Comparison of ENCODE assay signal across 17 cellular contexts in the genomic region with DNA sequence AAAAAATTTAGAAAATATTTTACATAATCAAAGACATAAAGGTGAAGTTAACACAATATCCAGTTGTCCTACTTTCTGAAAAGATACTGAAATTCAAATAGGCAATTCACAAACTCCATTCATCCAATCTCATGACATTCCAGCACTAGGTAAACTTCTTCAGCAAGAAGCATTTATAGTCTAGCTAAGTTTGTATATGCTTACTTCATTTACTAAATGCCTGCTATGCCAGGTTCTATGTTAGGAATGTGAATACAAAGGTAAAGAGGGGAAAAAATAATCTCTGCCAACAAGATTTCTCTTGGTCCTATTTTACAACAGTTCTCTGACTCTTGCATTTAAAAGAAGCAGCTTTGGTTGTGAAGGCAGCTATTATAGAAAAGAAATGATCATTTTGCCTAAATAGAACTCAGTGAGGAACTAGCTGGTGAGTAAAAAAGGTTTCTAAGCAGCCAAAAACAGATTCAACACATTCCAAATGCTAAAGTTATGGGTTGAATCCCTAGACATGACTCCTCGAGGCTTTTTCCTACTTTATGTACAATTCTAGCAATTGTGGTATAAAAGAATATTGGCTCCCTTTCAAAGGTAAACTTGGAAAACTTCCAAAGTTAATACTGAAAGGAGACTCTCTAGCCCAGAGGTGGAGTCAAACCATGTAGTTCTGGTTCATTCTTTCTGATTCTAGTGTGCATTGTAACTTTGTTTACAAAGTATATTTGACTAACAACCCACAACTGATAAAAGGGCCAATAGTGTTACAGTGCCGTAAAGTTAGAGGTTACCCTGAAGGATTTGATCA. TPM values are rescaled to one million over a fixed set of nuclear protein-coding genes. Genes with fewer than 3 reads are reported as not detected.
DNase-seq lines count a peak whose midpoint lies in the region; ATAC-seq, FAIRE-seq and TF ChIP-seq lines count a peak whose summit lies in the region.
"Had no signal": no experiment of that assay in that cellular context is flagged by ENCODE, and none has a peak within 500 bp of the region (broad histone marks: within the 10 kb centered on the region; RNA-seq: fewer than 3 reads in every experiment).

No MANE protein-coding gene starts in this region.

- H3K9me3 Mint-ChIP-seq in T-helper 2 cell treated with Interferon-gamma antibody and Interleukin-4, amounts not matched to agents 5 μg/mL and 100 μg/mL, for 36 hours: no peaks in the 10 kb centered on the region
- H3K9me3 Mint-ChIP-seq: activated T-helper 2 cell treated with anti-CD3 and anti-CD28 coated beads, Interferon-gamma antibody, Interleukin-2, Interleukin-4, amounts not matched to agents 10 μg/mL and 5 μg/mL and 100 μg/mL, durations not matched to agents 14 hours and 24 hours and 36 hours; GM23338; stimulated activated naive B cell treated with anti-CD40 and anti-IgM and Interleukin-4, amounts not matched to agents 10 μg/mL and 1 μg/mL and 100 μg/mL, for 72 hours had no signal

- no peak overlapping the region for H3K4me3 ChIP-seq in A549
- H3K4me3 ChIP-seq: GM23338 had no signal

- peak overlapping the region; percentile 5 for H3K4me2 ChIP-seq in A549
- H3K4me2 ChIP-seq: GM23338 had no signal

- FAIRE-seq in A549 (lab: Jason Lieb, UNC) (no peak), RCC 7860 (lab: Jason Lieb, UNC) (no peak)

- CTCF ChIA-PET in A549 (lab: Yijun Ruan, JAX): interaction anchor here (1.0 to 1.8 kb wide), 4 partner anchors 11 to 965 kb away, joined by 3 to 9 read pairs (median 4); no protein-coding TSS in a partner anchor

- WGBS in A549 (ENCODE audit: missing lambda C conversion rate): 4% methylated on average over 2 of the region's 2 CpGs

- no peak overlapping the region for H3K4me3 Mint-ChIP-seq in T-helper 2 cell treated with Interferon-gamma antibody and Interleukin-4, amounts not matched to agents 5 μg/mL and 100 μg/mL, for 36 hours
- H3K4me3 Mint-ChIP-seq: GM23338; stimulated activated naive B cell treated with anti-CD40 and anti-IgM and Interleukin-4, amounts not matched to agents 10 μg/mL and 1 μg/mL and 100 μg/mL, for 72 hours had no signal

- no peak for TF ChIP-seq CTCF in A549 (IDR thresholded peaks at IDR 0.05)

- no peaks in the 10 kb centered on the region for H3K4me1 Mint-ChIP-seq in T-helper 2 cell treated with Interferon-gamma antibody and Interleukin-4, amounts not matched to agents 5 μg/mL and 100 μg/mL, for 36 hours (ENCODE audit: low read depth)
- H3K4me1 Mint-ChIP-seq: stimulated activated naive B cell treated with anti-CD40 and anti-IgM and Interleukin-4, amounts not matched to agents 10 μg/mL and 1 μg/mL and 100 μg/mL, for 72 hours had no signal

- H3K36me3 Mint-ChIP-seq in T-helper 2 cell treated with Interferon-gamma antibody and Interleukin-4, amounts not matched to agents 5 μg/mL and 100 μg/mL, for 36 hours (ENCODE audit: low read depth): no peaks in the 10 kb centered on the region
- H3K36me3 Mint-ChIP-seq: stimulated activated naive B cell treated with anti-CD40 and anti-IgM and Interleukin-4, amounts not matched to agents 10 μg/mL and 1 μg/mL and 100 μg/mL, for 72 hours had no signal

- ATAC-seq in A549: no peak
- ATAC-seq: GM23338; stimulated activated naive B cell treated with anti-CD40 and anti-IgM and Interleukin-4, amounts not matched to agents 10 μg/mL and 1 μg/mL and 100 μg/mL, for 72 hours had no signal

- no peak overlapping the region for H3K27ac Mint-ChIP-seq in T-helper 2 cell treated with Interferon-gamma antibody and Interleukin-4, amounts not matched to agents 5 μg/mL and 100 μg/mL, for 36 hours
- H3K27ac Mint-ChIP-seq: activated T-helper 2 cell treated with anti-CD3 and anti-CD28 coated beads, Interferon-gamma antibody, Interleukin-2, Interleukin-4, amounts not matched to agents 10 μg/mL and 5 μg/mL and 100 μg/mL, durations not matched to agents 14 hours and 24 hours and 36 hours; GM23338; stimulated activated naive B cell treated with anti-CD40 and anti-IgM and Interleukin-4, amounts not matched to agents 10 μg/mL and 1 μg/mL and 100 μg/mL, for 72 hours had no signal

- no peak for TF ChIP-seq POLR2A in A549 (IDR thresholded peaks at IDR 0.05; ENCODE audit: low read length)

- POLR2A ChIA-PET in A549 (lab: Yijun Ruan, JAX): no interaction called here

- no peak for TF ChIP-seq EP300 in A549 (IDR thresholded peaks at IDR 0.05)

- no peak overlapping the region for H3K27ac ChIP-seq in A549
- H3K27ac ChIP-seq: brain microvascular endothelial cell had no signal

- DNase-seq in A549 (ENCODE audit: low read depth in 1 of 2, low spot score in 1 of 2): no peak
- peak; percentile 19 for DNase-seq in HuH-7.5 (ENCODE audit: low spot score)
- peak; percentile 75 for DNase-seq in NCI-H774 (lab: John Stamatoyannopoulos, UW)
- peak; percentile 22 for DNase-seq in fibroblast of peridontal ligament (ENCODE audit: extremely low read depth)
- DNase-seq in RCC 7860 (ENCODE audit: low spot score): no peak
- no peak for DNase-seq in superior temporal gyrus (ENCODE audit: extremely low spot score)
- no peak for DNase-seq in T-helper 2 cell treated with Interferon-gamma antibody and Interleukin-4, amounts not matched to agents 5 μg/mL and 100 μg/mL, for 36 hours (ENCODE audit: low spot score)
- no peak for DNase-seq in activated CD4-positive, alpha-beta T cell treated with anti-CD3 and anti-CD28 coated beads, Interleukin-2, amount 50 U/mL, for 1 hour
- DNase-seq: activated CD4-positive, alpha-beta T cell treated with anti-CD3 and anti-CD28 coated beads, Interleukin-2, amount 50 U/mL, for 48 hours; brain microvascular endothelial cell; EL; erythroblast; midbrain; NCI-H1694; stimulated activated naive B cell treated with anti-CD40 and anti-IgM and Interleukin-4, amounts not matched to agents 10 μg/mL and 1 μg/mL and 100 μg/mL, for 72 hours had no signal

- no peaks in the 10 kb centered on the region for H3K9me3 ChIP-seq in A549

- TF ChIP-seq RAD21 in A549 (conservative IDR thresholded peaks at IDR 0.05 in 1 of 2, IDR thresholded peaks at IDR 0.05 in 1 of 2): no peak

- peaks cover 31% of the 10 kb centered on the region for H3K27me3 Mint-ChIP-seq in T-helper 2 cell treated with Interferon-gamma antibody and Interleukin-4, amounts not matched to agents 5 μg/mL and 100 μg/mL, for 36 hours (ENCODE audit: low read depth)
- H3K27me3 Mint-ChIP-seq: stimulated activated naive B cell treated with anti-CD40 and anti-IgM and Interleukin-4, amounts not matched to agents 10 μg/mL and 1 μg/mL and 100 μg/mL, for 72 hours had no signal

- H3K4me1 ChIP-seq in A549: peaks cover 8% of the 10 kb centered on the region; the same call in 1 of the 3 replicates

TF ChIP-seq in A549, 52 proteins besides CTCF, POLR2A, EP300 and RAD21:
- TF ChIP-seq BHLHE40 (IDR thresholded peaks at IDR 0.05; ENCODE audit: low read depth, low read length): no peak
- TF ChIP-seq, protein P1, sequence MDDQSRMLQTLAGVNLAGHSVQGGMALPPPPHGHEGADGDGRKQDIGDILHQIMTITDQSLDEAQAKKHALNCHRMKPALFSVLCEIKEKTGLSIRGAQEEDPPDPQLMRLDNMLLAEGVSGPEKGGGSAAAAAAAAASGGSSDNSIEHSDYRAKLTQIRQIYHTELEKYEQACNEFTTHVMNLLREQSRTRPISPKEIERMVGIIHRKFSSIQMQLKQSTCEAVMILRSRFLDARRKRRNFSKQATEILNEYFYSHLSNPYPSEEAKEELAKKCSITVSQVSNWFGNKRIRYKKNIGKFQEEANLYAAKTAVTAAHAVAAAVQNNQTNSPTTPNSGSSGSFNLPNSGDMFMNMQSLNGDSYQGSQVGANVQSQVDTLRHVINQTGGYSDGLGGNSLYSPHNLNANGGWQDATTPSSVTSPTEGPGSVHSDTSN (IDR thresholded peaks at IDR 0.05): no peak
- TF ChIP-seq, protein P2, sequence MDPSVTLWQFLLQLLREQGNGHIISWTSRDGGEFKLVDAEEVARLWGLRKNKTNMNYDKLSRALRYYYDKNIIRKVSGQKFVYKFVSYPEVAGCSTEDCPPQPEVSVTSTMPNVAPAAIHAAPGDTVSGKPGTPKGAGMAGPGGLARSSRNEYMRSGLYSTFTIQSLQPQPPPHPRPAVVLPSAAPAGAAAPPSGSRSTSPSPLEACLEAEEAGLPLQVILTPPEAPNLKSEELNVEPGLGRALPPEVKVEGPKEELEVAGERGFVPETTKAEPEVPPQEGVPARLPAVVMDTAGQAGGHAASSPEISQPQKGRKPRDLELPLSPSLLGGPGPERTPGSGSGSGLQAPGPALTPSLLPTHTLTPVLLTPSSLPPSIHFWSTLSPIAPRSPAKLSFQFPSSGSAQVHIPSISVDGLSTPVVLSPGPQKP (IDR thresholded peaks at IDR 0.05; ENCODE audit: low read depth, low read length): no peak
- TF ChIP-seq JUNB (IDR thresholded peaks at IDR 0.05): no peak
- no peak for TF ChIP-seq HDAC2 (IDR thresholded peaks at IDR 0.05)
- TF ChIP-seq KDM5A (IDR thresholded peaks at IDR 0.05): no peak
- no peak for TF ChIP-seq CHD2 (IDR thresholded peaks at IDR 0.05; ENCODE audit: low read length, partially characterized antibody)
- TF ChIP-seq ESRRA (IDR thresholded peaks at IDR 0.05; ENCODE audit: borderline replicate concordance, low read length): no peak
- no peak for TF ChIP-seq RARB (CRISPR knock-in tag; IDR thresholded peaks at IDR 0.05)
- no peak for TF ChIP-seq MYC (IDR thresholded peaks at IDR 0.05; ENCODE audit: borderline replicate concordance, low read length)
- no peak for TF ChIP-seq JUN (IDR thresholded peaks at IDR 0.05)

RNA-seq across cellular contexts. Expression of a gene that starts 30.9 kb away (rescaled TPM):
- polyA plus RNA-seq in A549 (2011; rRNA removed) (36.3 and 45.4 TPM in 2 replicates), A549 (2017; fragmentation: RNase III; extraction: RNeasy Plus Mini Kit Qiagen cat#74134 plus additional on column Dnase treatment) (21.7 to 23.9 TPM (median 23.3 TPM) in 3 replicates)
- 17.8 and 19.9 TPM in 2 replicates for polyA plus RNA-seq in A549 (2012; cell fraction: cytosol; rRNA removed)
- polyA plus RNA-seq in A549 (2012; cell fraction: nucleus; rRNA removed): 11.9 and 15.0 TPM in 2 replicates
- polyA minus RNA-seq in A549 (2011; rRNA and poly(A)+ RNA removed): 9.3 and 11.0 TPM in 2 replicates

Comparison
In these comparisons a context has a peak if more than half of its experiments do, and no peak if none do; other contexts are left out.
1. DNase-seq: peak in HuH-7.5 (single experiment), NCI-H774 (single experiment) and fibroblast of peridontal ligament (single experiment); none in A549 (0 of 2), RCC 7860 (single experiment), superior temporal gyrus (single experiment), T-helper 2 cell treated with Interferon-gamma antibody and Interleukin-4, amounts not matched to agents 5 μg/mL and 100 μg/mL, for 36 hours (single experiment) and activated CD4-positive, alpha-beta T cell treated with anti-CD3 and anti-CD28 coated beads, Interleukin-2, amount 50 U/mL, for 1 hour (single experiment).